In the genomic region with DNA sequence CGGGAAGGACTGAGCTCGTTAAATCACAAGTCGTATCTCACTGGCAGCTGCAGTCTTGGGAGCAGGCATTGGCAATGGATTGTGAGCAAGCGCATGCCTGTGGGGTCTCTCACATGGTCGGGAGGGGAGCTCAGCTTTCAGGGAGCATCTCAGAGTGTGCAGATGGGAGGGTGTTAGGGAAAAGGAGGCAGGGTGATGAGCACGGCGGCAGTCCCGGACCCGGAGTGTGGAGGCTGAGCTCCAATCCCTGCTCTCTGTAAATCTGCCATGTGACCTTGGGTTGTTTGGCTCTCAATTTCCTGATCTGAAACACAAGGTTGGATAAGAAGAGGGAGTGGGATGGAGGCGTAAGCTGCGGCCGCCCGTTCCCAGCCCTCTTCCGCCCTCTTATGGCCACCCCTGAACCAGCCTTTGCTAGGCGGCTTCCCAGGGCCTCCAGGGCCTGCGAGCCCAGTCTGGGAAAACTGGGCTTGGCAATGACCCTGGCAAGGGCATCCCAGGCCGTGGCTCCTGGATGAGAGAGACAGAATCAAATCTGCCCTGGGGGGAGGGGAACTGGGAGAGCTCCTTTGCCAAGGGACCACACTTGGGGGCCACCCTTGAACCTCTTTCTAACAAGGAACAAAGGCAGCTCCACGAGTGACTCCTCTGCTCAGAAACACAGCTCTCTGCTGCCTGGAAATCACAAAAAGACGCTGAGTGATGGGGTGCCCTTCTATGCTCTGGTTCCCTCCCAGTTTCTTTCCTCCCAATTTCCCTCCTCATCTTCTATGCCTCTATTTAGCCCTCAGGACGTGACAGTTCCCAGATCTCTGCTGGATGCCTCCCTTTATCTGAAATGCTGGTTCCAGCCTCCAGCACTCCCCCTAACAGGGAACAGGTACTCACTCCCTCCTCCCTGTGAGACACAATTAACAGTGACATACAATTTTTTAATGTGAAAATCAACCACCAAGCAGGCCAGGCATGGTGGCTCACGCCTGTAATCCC, we compare ENCODE assay signal across 1 cellular context.
A peak's percentile ranks its signal among the peaks of the same experiment; 100 is the strongest.
TF ChIP-seq lines count a peak whose summit lies in the region.

No MANE protein-coding gene starts in this region.

TF ChIP-seq in Ishikawa, 13 proteins besides CTCF, POLR2A, EP300 and RAD21 (continued from another document):
- TF ChIP-seq, protein P1, sequence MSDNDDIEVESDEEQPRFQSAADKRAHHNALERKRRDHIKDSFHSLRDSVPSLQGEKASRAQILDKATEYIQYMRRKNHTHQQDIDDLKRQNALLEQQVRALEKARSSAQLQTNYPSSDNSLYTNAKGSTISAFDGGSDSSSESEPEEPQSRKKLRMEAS (IDR thresholded peaks at IDR 0.05): peak; percentile 65; the same call in 1 of the 2 replicates
- TF ChIP-seq YY1 (IDR thresholded peaks at IDR 0.05; ENCODE audit: low read depth): no peak
- peak; percentile 13; the same call in 1 of the 2 replicates for TF ChIP-seq TAF1 (IDR thresholded peaks at IDR 0.05; ENCODE audit: low read depth)
- TF ChIP-seq CREB1 (IDR thresholded peaks at IDR 0.05; ENCODE audit: low read depth): no peak
- TF ChIP-seq ZBTB7A (IDR thresholded peaks at IDR 0.05; ENCODE audit: low read depth): 0 out of 2 replicates have a peak, but pooled peaks have one; percentile 26
- TF ChIP-seq TEAD4 (IDR thresholded peaks at IDR 0.05): no peak
